ENCODE assay signal across 1 cellular context in genomic region chr19:19602136-19602712, GRCh38.
TF ChIP-seq lines count a peak whose summit lies in the region.

No MANE protein-coding gene starts in this region.

TF ChIP-seq in HepG2, 621 proteins besides CTCF, POLR2A, EP300 and RAD21 (continued from another document):
- TF ChIP-seq ZNF639 (CRISPR knock-in tag; conservative IDR thresholded peaks at IDR 0.05) (no peak), NBN (conservative IDR thresholded peaks at IDR 0.05) (no peak), HNF1B (CRISPR knock-in tag; IDR thresholded peaks at IDR 0.05) (no peak), CCDC6 (CRISPR knock-in tag; IDR thresholded peaks at IDR 0.05) (no peak), ZNF33B (CRISPR knock-in tag; IDR thresholded peaks at IDR 0.05) (no peak), IKZF4 (CRISPR knock-in tag; IDR thresholded peaks at IDR 0.05; ENCODE audit: borderline replicate concordance, low read depth, not compliant biosample characterization) (no peak), NR2F6 (IDR thresholded peaks at IDR 0.05) (peak; percentile 62; the same call in 1 of the 2 replicates), NR2F6 (CRISPR knock-in tag; IDR thresholded peaks at IDR 0.05) (0 out of 2 replicates have a peak, but pooled peaks have one; percentile 22), ZBTB21 (CRISPR knock-in tag; IDR thresholded peaks at IDR 0.05) (no peak), TCF7 (IDR thresholded peaks at IDR 0.05; ENCODE audit: low read depth) (peak; percentile 62), HNRNPL (IDR thresholded peaks at IDR 0.05; ENCODE audit: low read depth, low read length) (no peak), SOX5 (CRISPR knock-in tag; IDR thresholded peaks at IDR 0.05; ENCODE audit: borderline replicate concordance) (peak; percentile 49; the same call in 1 of the 2 replicates), ZNF737 (CRISPR knock-in tag; IDR thresholded peaks at IDR 0.05; ENCODE audit: borderline replicate concordance) (no peak), ZNF484 (CRISPR knock-in tag; IDR thresholded peaks at IDR 0.05; ENCODE audit: borderline replicate concordance, low read depth) (no peak), TBX3 (IDR thresholded peaks at IDR 0.05; ENCODE audit: borderline replicate concordance) (peak; percentile 71; the same call in 1 of the 2 replicates), ZNF841 (CRISPR knock-in tag; IDR thresholded peaks at IDR 0.05; ENCODE audit: borderline replicate concordance) (no peak), ETV5 (CRISPR knock-in tag; IDR thresholded peaks at IDR 0.05; ENCODE audit: borderline replicate concordance) (peak; percentile 70; the same call in 1 of the 2 replicates), SRSF1 (optimal IDR thresholded peaks at IDR 0.05; ENCODE audit: low read depth, low read length) (no peak)
